8 cellular contexts compared by ENCODE assay signal in genomic region chrX:50204364-50204899, GRCh38.
DNase-seq lines count a peak whose midpoint lies in the region; ATAC-seq lines count a peak whose summit lies in the region.

A gene with protein sequence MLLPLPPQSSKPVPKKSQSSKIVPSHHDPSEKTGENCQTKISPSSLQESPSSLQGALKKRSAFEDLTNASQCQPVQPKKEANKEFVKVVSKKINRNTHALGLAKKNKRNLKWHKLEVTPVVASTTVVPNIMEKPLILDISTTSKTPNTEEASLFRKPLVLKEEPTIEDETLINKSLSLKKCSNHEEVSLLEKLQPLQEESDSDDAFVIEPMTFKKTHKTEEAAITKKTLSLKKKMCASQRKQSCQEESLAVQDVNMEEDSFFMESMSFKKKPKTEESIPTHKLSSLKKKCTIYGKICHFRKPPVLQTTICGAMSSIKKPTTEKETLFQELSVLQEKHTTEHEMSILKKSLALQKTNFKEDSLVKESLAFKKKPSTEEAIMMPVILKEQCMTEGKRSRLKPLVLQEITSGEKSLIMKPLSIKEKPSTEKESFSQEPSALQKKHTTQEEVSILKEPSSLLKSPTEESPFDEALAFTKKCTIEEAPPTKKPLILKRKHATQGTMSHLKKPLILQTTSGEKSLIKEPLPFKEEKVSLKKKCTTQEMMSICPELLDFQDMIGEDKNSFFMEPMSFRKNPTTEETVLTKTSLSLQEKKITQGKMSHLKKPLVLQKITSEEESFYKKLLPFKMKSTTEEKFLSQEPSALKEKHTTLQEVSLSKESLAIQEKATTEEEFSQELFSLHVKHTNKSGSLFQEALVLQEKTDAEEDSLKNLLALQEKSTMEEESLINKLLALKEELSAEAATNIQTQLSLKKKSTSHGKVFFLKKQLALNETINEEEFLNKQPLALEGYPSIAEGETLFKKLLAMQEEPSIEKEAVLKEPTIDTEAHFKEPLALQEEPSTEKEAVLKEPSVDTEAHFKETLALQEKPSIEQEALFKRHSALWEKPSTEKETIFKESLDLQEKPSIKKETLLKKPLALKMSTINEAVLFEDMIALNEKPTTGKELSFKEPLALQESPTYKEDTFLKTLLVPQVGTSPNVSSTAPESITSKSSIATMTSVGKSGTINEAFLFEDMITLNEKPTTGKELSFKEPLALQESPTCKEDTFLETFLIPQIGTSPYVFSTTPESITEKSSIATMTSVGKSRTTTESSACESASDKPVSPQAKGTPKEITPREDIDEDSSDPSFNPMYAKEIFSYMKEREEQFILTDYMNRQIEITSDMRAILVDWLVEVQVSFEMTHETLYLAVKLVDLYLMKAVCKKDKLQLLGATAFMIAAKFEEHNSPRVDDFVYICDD (N-terminal part only) (plus strand): TSS chrX:50204765. CDS start chrX:50285164, 80,399 bp downstream.

- peaks cover 9% of the 10 kb centered on the region for H3K4me1 Mint-ChIP-seq in T-helper 2 cell treated with Interferon-gamma antibody and Interleukin-4, amounts not matched to agents 5 μg/mL and 100 μg/mL, for 36 hours (ENCODE audit: low read depth)

- peak within 1 kb of the TSS; percentile 93 for H3K27ac Mint-ChIP-seq in T-helper 2 cell treated with Interferon-gamma antibody and Interleukin-4, amounts not matched to agents 5 μg/mL and 100 μg/mL, for 36 hours

- H3K27me3 Mint-ChIP-seq in T-helper 2 cell treated with Interferon-gamma antibody and Interleukin-4, amounts not matched to agents 5 μg/mL and 100 μg/mL, for 36 hours (ENCODE audit: low read depth), result no peaks in the 10 kb centered on the region

- H3K4me3 Mint-ChIP-seq in T-helper 2 cell treated with Interferon-gamma antibody and Interleukin-4, amounts not matched to agents 5 μg/mL and 100 μg/mL, for 36 hours, result peak within 1 kb of the TSS; percentile 87

- H3K9me3 Mint-ChIP-seq in T-helper 2 cell treated with Interferon-gamma antibody and Interleukin-4, amounts not matched to agents 5 μg/mL and 100 μg/mL, for 36 hours, result no peaks in the 10 kb centered on the region

- peak; percentile 84 for DNase-seq in DMS 273 (lab: John Stamatoyannopoulos, UW; ENCODE audit: unreplicated experiment)
- no peak for DNase-seq in DMS 273 treated with DMSO at 0.1 percent for 48 hours (lab: John Stamatoyannopoulos, UW)
- peak; percentile 5 for DNase-seq in NCI-H1417 treated with DMSO at 0.1 percent for 48 hours (lab: John Stamatoyannopoulos, UW)
- peak; percentile 53 for DNase-seq in T-helper 2 cell treated with Interferon-gamma antibody and Interleukin-4, amounts not matched to agents 5 μg/mL and 100 μg/mL, for 36 hours (ENCODE audit: low spot score)
- peak in 54 of 58 donors; percentile 0 to 64 (median 39) for DNase-seq in anterior cingulate cortex (lab: John Stamatoyannopoulos, UW)
- DNase-seq in hypothalamus (lab: John Stamatoyannopoulos, UW), result peak in 47 of 51 donors; percentile 1 to 86 (median 33)
- DNase-seq in skeletal muscle cell (ENCODE audit: low read depth), result peak; percentile 26

- peaks cover 2% of the 10 kb centered on the region for H3K36me3 Mint-ChIP-seq in T-helper 2 cell treated with Interferon-gamma antibody and Interleukin-4, amounts not matched to agents 5 μg/mL and 100 μg/mL, for 36 hours (ENCODE audit: low read depth)

- ATAC-seq in HG02840 (IDR thresholded peaks at IDR 0.05; ENCODE audit: low FRiP score, unreplicated experiment), result peak; percentile 91

- peak within 1 kb of the TSS; percentile 32 for H3K4me3 ChIP-seq in skeletal muscle cell (ENCODE audit: low read depth, low read length)
